Comparison of ENCODE assay signal across 1 cellular context in genomic region chr2:241887806-241888522, GRCh38.
TF ChIP-seq lines count a peak whose summit lies in the region.

No MANE protein-coding gene starts in this region.

TF ChIP-seq in GM23338, 12 proteins besides CTCF, POLR2A, EP300 and RAD21 (continued from another document):
- TF ChIP-seq REST (IDR thresholded peaks at IDR 0.05; ENCODE audit: unreplicated experiment) (no peak), ZNF462 (CRISPR knock-in tag; IDR thresholded peaks at IDR 0.05) (no peak), ZNF331 (CRISPR knock-in tag; IDR thresholded peaks at IDR 0.05; ENCODE audit: low read depth) (no peak), STAT1 (IDR thresholded peaks at IDR 0.05; ENCODE audit: unreplicated experiment) (no peak), ETS1 (IDR thresholded peaks at IDR 0.05) (no peak), EZH2 (IDR thresholded peaks at IDR 0.05; ENCODE audit: low read depth, unreplicated experiment) (no peak)
